In the genomic region with DNA sequence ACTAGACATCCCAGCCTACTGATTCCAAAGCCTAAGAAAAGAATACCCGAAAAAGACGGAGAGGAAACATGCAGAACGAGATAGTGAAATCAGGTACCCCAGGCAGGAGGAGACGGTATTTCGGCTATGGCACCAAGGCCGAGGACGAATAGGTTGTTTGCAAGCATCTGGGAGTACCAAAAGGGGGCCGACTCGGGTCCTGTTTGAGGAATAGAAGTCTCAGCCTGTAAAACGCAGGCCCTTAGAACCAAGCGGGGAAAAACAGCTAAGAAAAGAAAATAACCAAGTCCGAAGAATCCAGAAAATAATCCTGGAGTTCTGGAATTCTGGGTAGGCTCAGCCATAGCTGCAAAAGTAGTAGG, we compare ENCODE assay signal across 8 cellular contexts. TPM values are rescaled to one million over a fixed set of nuclear protein-coding genes. Genes with fewer than 3 reads are reported as not detected.
DNase-seq lines count a peak whose midpoint lies in the region; ATAC-seq and TF ChIP-seq lines count a peak whose summit lies in the region.

No MANE protein-coding gene starts in this region.

- peaks cover 21 to 24% of the 10 kb centered on the region in 2 donors for H3K4me1 ChIP-seq in gastrocnemius medialis

- in situ Hi-C loops in gastrocnemius medialis (cut with MboI; ENCODE audit: low sequenced_read_pairs in 4 of 4) (loop anchor here in 2 of 4 donors (5.0 to 25.0 kb wide), 3 partner anchors 75 to 295 kb away; a partner anchor contains a TSS), G401 (cut with HindIII; ENCODE audit: low sequenced_read_pairs) (loop anchor here (10.0 kb wide), 1 partner anchor 272 kb away; no protein-coding TSS in a partner anchor)

- peak overlapping the region; percentile 96 for H3K4me3 Mint-ChIP-seq in activated CD4-positive, alpha-beta T cell treated with anti-CD3 and anti-CD28 coated beads, Interleukin-2, amount 10 ng/mL, durations not matched to agents 24 days and 14 days

- no peak for TF ChIP-seq POLR2A in gastrocnemius medialis (IDR thresholded peaks at IDR 0.05)

- H3K27ac ChIP-seq in gastrocnemius medialis, result peak overlapping the region; percentile 87 to 96 (median 94)

- H3K27me3 ChIP-seq in gastrocnemius medialis, result no peaks in the 10 kb centered on the region

- no peak for TF ChIP-seq CTCF in fibroblast of pulmonary artery (IDR thresholded peaks at IDR 0.05; ENCODE audit: low read length, missing control alignments)
- TF ChIP-seq CTCF in gastrocnemius medialis (IDR thresholded peaks at IDR 0.05 in 4 of 5, conservative IDR thresholded peaks at IDR 0.05 in 1 of 5), result no peak

- H3K4me3 ChIP-seq in fibroblast of pulmonary artery (replicated peaks; ENCODE audit: low read depth, low read length) (peak overlapping the region; percentile 99), gastrocnemius medialis (peak overlapping the region; percentile 84 to 99 (median 93))

- H3K36me3 ChIP-seq in gastrocnemius medialis, result peaks cover 0 to 37% of the 10 kb centered on the region in 2 donors

- peaks cover 42% of the 10 kb centered on the region for H3K36me3 Mint-ChIP-seq in activated CD4-positive, alpha-beta T cell treated with anti-CD3 and anti-CD28 coated beads, Interleukin-2, amount 10 ng/mL, durations not matched to agents 24 days and 14 days (ENCODE audit: low read depth)

- H3K9me3 Mint-ChIP-seq in activated CD4-positive, alpha-beta T cell treated with anti-CD3 and anti-CD28 coated beads, Interleukin-2, amount 10 ng/mL, durations not matched to agents 24 days and 14 days, result no peaks in the 10 kb centered on the region

- no peaks in the 10 kb centered on the region for H3K9me3 ChIP-seq in gastrocnemius medialis

- DNase-seq in activated T-cell treated with anti-CD3 and anti-CD28 coated beads, Interleukin-2, amount 50 U/mL, for 1 hour, result peak; percentile 36
- no peak for DNase-seq in activated T-cell treated with anti-CD3 and anti-CD28 coated beads, Interleukin-2, amount 50 U/mL, for 48 hours
- DNase-seq in activated CD4-positive, alpha-beta T cell treated with anti-CD3 and anti-CD28 coated beads, Interleukin-2, amount 10 ng/mL, durations not matched to agents 24 days and 14 days, result peak; percentile 81
- no peak for DNase-seq in fibroblast of pulmonary artery (ENCODE audit: low read depth)
- no peak for DNase-seq in gastrocnemius medialis
- no peak for DNase-seq in DMS79 treated with DMSO at 0.1 percent for 48 hours (lab: John Stamatoyannopoulos, UW)
- DNase-seq in NCI-H1694 treated with DMSO at 0.1 percent for 48 hours (lab: John Stamatoyannopoulos, UW), result no peak
- no peak for DNase-seq in G401 (ENCODE audit: low spot score)

- ATAC-seq in gastrocnemius medialis, result no peak

- intact Hi-C loops in activated CD4-positive, alpha-beta T cell treated with anti-CD3 and anti-CD28 coated beads, Interleukin-2, amount 10 ng/mL, durations not matched to agents 24 days and 14 days (cut with micrococcal nuclease), result loop anchor here (5.0 to 10.0 kb wide), 2 partner anchors 288 to 290 kb away; a partner anchor contains a TSS
- intact Hi-C loops in gastrocnemius medialis (cut with DNase I; ENCODE audit: low total_unique reads), result loop anchor here (5.0 to 10.0 kb wide), 4 partner anchors 55 to 292 kb away; a partner anchor contains a TSS

- peaks cover 30% of the 10 kb centered on the region for H3K4me1 Mint-ChIP-seq in activated CD4-positive, alpha-beta T cell treated with anti-CD3 and anti-CD28 coated beads, Interleukin-2, amount 10 ng/mL, durations not matched to agents 24 days and 14 days

- no peaks in the 10 kb centered on the region for H3K27me3 Mint-ChIP-seq in activated CD4-positive, alpha-beta T cell treated with anti-CD3 and anti-CD28 coated beads, Interleukin-2, amount 10 ng/mL, durations not matched to agents 24 days and 14 days

- peak overlapping the region; percentile 99 for H3K27ac Mint-ChIP-seq in activated CD4-positive, alpha-beta T cell treated with anti-CD3 and anti-CD28 coated beads, Interleukin-2, amount 10 ng/mL, durations not matched to agents 24 days and 14 days

RNA-seq across cellular contexts. Expression of a gene that starts 0.5 kb away (rescaled TPM):
- total RNA-seq in activated CD4-positive, alpha-beta T cell treated with anti-CD3 and anti-CD28 coated beads, Interleukin-2, amount 10 ng/mL, durations not matched to agents 24 days and 14 days, result 78.9 and 79.5 TPM in 2 replicates
- 10 to 100 TPM; 62.7 to 99.0 (median 84.5) TPM for total RNA-seq in gastrocnemius medialis
- total RNA-seq in G401 (2014; rRNA removed; shearing (Covaris generic)), result 65.5 and 66.2 TPM in 2 replicates

RNA-seq across cellular contexts. Expression of a gene that starts 29.3 kb away (rescaled TPM):
- total RNA-seq in activated CD4-positive, alpha-beta T cell treated with anti-CD3 and anti-CD28 coated beads, Interleukin-2, amount 10 ng/mL, durations not matched to agents 24 days and 14 days, result 56.0 and 61.4 TPM in 2 replicates
- total RNA-seq in gastrocnemius medialis, result 10 to 100 TPM; 27.5 to 57.5 (median 53.5) TPM
- total RNA-seq in G401 (2014; rRNA removed; shearing (Covaris generic)), result 158 and 200 TPM in 2 replicates

RNA-seq across cellular contexts. Expression of a gene that starts 56.7 kb away (rescaled TPM):
- total RNA-seq in activated CD4-positive, alpha-beta T cell treated with anti-CD3 and anti-CD28 coated beads, Interleukin-2, amount 10 ng/mL, durations not matched to agents 24 days and 14 days, result 10.9 and 11.1 TPM in 2 replicates
- 1 to 10 TPM; 2.6 to 4.9 (median 3.3) TPM for total RNA-seq in gastrocnemius medialis
- total RNA-seq in G401 (2014; rRNA removed; shearing (Covaris generic)), result 13.0 and 16.4 TPM in 2 replicates

Comparison
In these comparisons a context has a peak if more than half of its experiments do, and no peak if none do; other contexts are left out.
1. DNase-seq: peak in activated T-cell treated with anti-CD3 and anti-CD28 coated beads, Interleukin-2, amount 50 U/mL, for 1 hour (single experiment) and activated CD4-positive, alpha-beta T cell treated with anti-CD3 and anti-CD28 coated beads, Interleukin-2, amount 10 ng/mL, durations not matched to agents 24 days and 14 days (single experiment); none in activated T-cell treated with anti-CD3 and anti-CD28 coated beads, Interleukin-2, amount 50 U/mL, for 48 hours (0 of 2), fibroblast of pulmonary artery (single experiment), gastrocnemius medialis (0 of 2), DMS79 treated with DMSO at 0.1 percent for 48 hours (single experiment), NCI-H1694 treated with DMSO at 0.1 percent for 48 hours (single experiment) and G401 (single experiment).